Comparison of ENCODE assay signal across 17 cellular contexts in the genomic region with DNA sequence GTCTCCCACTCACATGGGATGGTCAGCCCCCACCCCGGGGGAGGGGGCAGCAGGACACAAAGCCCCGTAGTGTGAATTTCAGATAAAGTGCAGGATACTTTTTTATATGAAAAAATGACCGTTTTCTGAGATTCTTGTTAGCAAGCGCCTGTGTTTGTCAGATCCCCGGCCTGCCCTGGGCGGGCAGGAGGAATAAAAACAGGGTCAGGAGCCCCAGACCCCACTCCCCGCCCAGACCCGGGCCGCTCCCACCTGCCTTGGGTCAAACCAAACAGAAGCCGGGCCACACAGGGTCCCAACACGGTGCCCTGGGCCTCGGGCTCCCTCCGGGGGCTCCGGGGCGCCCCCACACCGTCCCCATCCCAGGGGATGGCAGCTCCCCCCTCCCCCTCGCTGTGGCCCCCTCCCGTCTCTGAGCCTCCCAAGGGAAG. TPM values are rescaled to one million over a fixed set of nuclear protein-coding genes. Genes with fewer than 3 reads are reported as not detected.
DNase-seq lines count a peak whose midpoint lies in the region; ATAC-seq and TF ChIP-seq lines count a peak whose summit lies in the region.
"Had no signal": no experiment of that assay in that cellular context is flagged by ENCODE, and none has a peak within 500 bp of the region (broad histone marks: within the 10 kb centered on the region; RNA-seq: fewer than 3 reads in every experiment).

No MANE protein-coding gene starts in this region.

- WGBS in hepatocyte (ENCODE audit: low lambda C conversion rate, missing lambda C conversion rate) = 47% methylated on average over 6 of the region's 18 CpGs

- no peak overlapping the region for H3K4me3 Mint-ChIP-seq in natural killer cell treated with Interleukin-12 subunit alpha and Interleukin-12 subunit beta and Interleukin-15 and Interleukin-18, amount 100 ng/mL, for 72 hours
- no peak overlapping the region for H3K4me3 Mint-ChIP-seq in activated naive CD4-positive, alpha-beta T cell treated with anti-CD3 and anti-CD28 coated beads for 36 hours
- H3K4me3 Mint-ChIP-seq: activated CD4-positive, alpha-beta memory T cell treated with anti-CD3 and anti-CD28 coated beads, Interleukin-2, amount 10 ng/mL, durations not matched to agents 7 days and 5 days; CD4-positive, alpha-beta memory T cell; stimulated activated effector memory CD8-positive, alpha-beta T cell treated with anti-CD3 and anti-CD28 coated beads, Interleukin-12 subunit alpha, Interleukin-12 subunit beta, amount 100 ng/mL, for 72 hours had no signal

- ATAC-seq in Panc1 = no peak
- no peak for ATAC-seq in natural killer cell treated with Interleukin-12 subunit alpha and Interleukin-12 subunit beta and Interleukin-15 and Interleukin-18, amount 100 ng/mL, for 72 hours
- ATAC-seq in HG02588 (IDR thresholded peaks at IDR 0.05; ENCODE audit: unreplicated experiment) = no peak

- H3K4me3 ChIP-seq in Panc1 (ENCODE audit: low read depth in 2 of 2, low read length in 2 of 2) (peak overlapping the region in 1 of 2 experiments; percentile 23; a peak in 1 of 4 replicates), hepatocyte (no peak overlapping the region), skin epidermis (peak overlapping the region in 2 of 7 experiments; percentile 5 to 25)

- H4K20me1 ChIP-seq in hepatocyte (ENCODE audit: insufficient read depth, poor library complexity, severe bottlenecking) = no peaks in the 10 kb centered on the region

- H3K79me2 ChIP-seq in hepatocyte = no peaks in the 10 kb centered on the region

- H3K4me1 Mint-ChIP-seq in natural killer cell treated with Interleukin-12 subunit alpha and Interleukin-12 subunit beta and Interleukin-15 and Interleukin-18, amount 100 ng/mL, for 72 hours (ENCODE audit: low read depth in 2 of 2) = peaks cover 0 to 6% of the 10 kb centered on the region in 2 donors
- peaks cover 3% of the 10 kb centered on the region for H3K4me1 Mint-ChIP-seq in activated naive CD4-positive, alpha-beta T cell treated with anti-CD3 and anti-CD28 coated beads for 36 hours (ENCODE audit: low read depth)
- H3K4me1 Mint-ChIP-seq: stimulated activated effector memory CD8-positive, alpha-beta T cell treated with anti-CD3 and anti-CD28 coated beads, Interleukin-12 subunit alpha, Interleukin-12 subunit beta, amount 100 ng/mL, for 72 hours had no signal

- DNase-seq in D341Med (ENCODE audit: low spot score) = peak; percentile 40
- DNase-seq in Panc1 (ENCODE audit: low read depth, low spot score) = no peak
- no peak for DNase-seq in hepatocyte (ENCODE audit: low spot score)
- DNase-seq in natural killer cell treated with Interleukin-12 subunit alpha and Interleukin-12 subunit beta and Interleukin-15 and Interleukin-18, amount 100 ng/mL, for 72 hours (ENCODE audit: low spot score) = no peak
- DNase-seq in activated naive CD4-positive, alpha-beta T cell treated with anti-CD3 and anti-CD28 coated beads for 36 hours = no peak
- DNase-seq in KG1 (lab: John Stamatoyannopoulos, UW) = no peak
- DNase-seq: activated CD4-positive, alpha-beta memory T cell treated with anti-CD3 and anti-CD28 coated beads, Interleukin-2, amount 10 ng/mL, durations not matched to agents 7 days and 5 days; activated naive CD4-positive, alpha-beta T cell treated with anti-CD3 and anti-CD28 coated beads, Interleukin-2, amount 50 U/mL, for 16 hours; CD4-positive, alpha-beta memory T cell; central memory CD4-positive, alpha-beta T cell; GDM1; stimulated activated CD4-positive, alpha-beta T cell treated with anti-CD3 and anti-CD28 coated beads, Interleukin-2, amount 100 ng/mL, for 48 hours; T-helper 9 cell had no signal

- H3K4me1 ChIP-seq in Panc1 (ENCODE audit: control insufficient read depth, insufficient read depth, low read length) (no peaks in the 10 kb centered on the region; the same call in 1 of the 2 replicates), hepatocyte (ENCODE audit: insufficient read depth) (peaks cover 56% of the 10 kb centered on the region)

- intact Hi-C loops in Panc1 (cut with micrococcal nuclease; ENCODE audit: unreplicated experiment) = no loop called here
- intact Hi-C loops in activated naive CD4-positive, alpha-beta T cell treated with anti-CD3 and anti-CD28 coated beads for 36 hours (cut with micrococcal nuclease) = no loop called here

- H3K36me3 ChIP-seq in Panc1 (ENCODE audit: control insufficient read depth, insufficient read depth, low read length) (no peaks in the 10 kb centered on the region), hepatocyte (replicated peaks; ENCODE audit: insufficient read depth, low read depth) (no peaks in the 10 kb centered on the region)
- H3K36me3 ChIP-seq: prostate gland had no signal

- H3K36me3 Mint-ChIP-seq in natural killer cell treated with Interleukin-12 subunit alpha and Interleukin-12 subunit beta and Interleukin-15 and Interleukin-18, amount 100 ng/mL, for 72 hours = no peaks in the 10 kb centered on the region
- H3K36me3 Mint-ChIP-seq in activated naive CD4-positive, alpha-beta T cell treated with anti-CD3 and anti-CD28 coated beads for 36 hours (ENCODE audit: low read depth) = no peaks in the 10 kb centered on the region
- H3K36me3 Mint-ChIP-seq: CD4-positive, alpha-beta memory T cell; stimulated activated effector memory CD8-positive, alpha-beta T cell treated with anti-CD3 and anti-CD28 coated beads, Interleukin-12 subunit alpha, Interleukin-12 subunit beta, amount 100 ng/mL, for 72 hours had no signal

- no TSS peak for BruUV-seq in Panc1 (replicated peaks; lab: Mats Ljungman, UMichigan)

- H3K9me2 ChIP-seq in hepatocyte (replicated peaks; ENCODE audit: insufficient read depth) = no peaks in the 10 kb centered on the region

- H2AFZ ChIP-seq in hepatocyte = no peak overlapping the region

- no peak overlapping the region for H3K27ac Mint-ChIP-seq in natural killer cell treated with Interleukin-12 subunit alpha and Interleukin-12 subunit beta and Interleukin-15 and Interleukin-18, amount 100 ng/mL, for 72 hours
- H3K27ac Mint-ChIP-seq in activated naive CD4-positive, alpha-beta T cell treated with anti-CD3 and anti-CD28 coated beads for 36 hours = no peak overlapping the region
- H3K27ac Mint-ChIP-seq: activated CD4-positive, alpha-beta memory T cell treated with anti-CD3 and anti-CD28 coated beads, Interleukin-2, amount 10 ng/mL, durations not matched to agents 7 days and 5 days; CD4-positive, alpha-beta memory T cell; stimulated activated effector memory CD8-positive, alpha-beta T cell treated with anti-CD3 and anti-CD28 coated beads, Interleukin-12 subunit alpha, Interleukin-12 subunit beta, amount 100 ng/mL, for 72 hours had no signal

- H3K27ac ChIP-seq in Panc1 (ENCODE audit: low read length) (peak overlapping the region; percentile 66), hepatocyte (no peak overlapping the region), skin epidermis (peak overlapping the region in 16 of 21 experiments; percentile 6 to 86 (median 52))
- H3K27ac ChIP-seq: prostate gland had no signal

- H3K4me2 ChIP-seq in hepatocyte = peak overlapping the region; percentile 87

- no peaks in the 10 kb centered on the region for H3K9me3 Mint-ChIP-seq in natural killer cell treated with Interleukin-12 subunit alpha and Interleukin-12 subunit beta and Interleukin-15 and Interleukin-18, amount 100 ng/mL, for 72 hours
- H3K9me3 Mint-ChIP-seq in activated naive CD4-positive, alpha-beta T cell treated with anti-CD3 and anti-CD28 coated beads for 36 hours = no peaks in the 10 kb centered on the region
- H3K9me3 Mint-ChIP-seq: activated CD4-positive, alpha-beta memory T cell treated with anti-CD3 and anti-CD28 coated beads, Interleukin-2, amount 10 ng/mL, durations not matched to agents 7 days and 5 days; CD4-positive, alpha-beta memory T cell; stimulated activated effector memory CD8-positive, alpha-beta T cell treated with anti-CD3 and anti-CD28 coated beads, Interleukin-12 subunit alpha, Interleukin-12 subunit beta, amount 100 ng/mL, for 72 hours had no signal

- CTCF ChIA-PET in Panc1 (lab: Charles Lee) = interaction anchor here (0.5 kb wide), 1 partner anchor 107 kb away, joined by 4 read pairs; a partner anchor contains a TSS
- CTCF ChIA-PET in activated naive CD4-positive, alpha-beta T cell treated with anti-CD3 and anti-CD28 coated beads for 36 hours (lab: Charles Lee) = no interaction called here

- H3K27me3 ChIP-seq in Panc1 (ENCODE audit: control insufficient read depth, insufficient read depth, low read length) = no peaks in the 10 kb centered on the region
- H3K27me3 ChIP-seq in hepatocyte = no peaks in the 10 kb centered on the region

- in situ Hi-C loops in Panc1 (cut with HindIII; ENCODE audit: low pct_unique_long_range_greater_than_20kb, low sequenced_read_pairs) = no loop called here

- no peak for TF ChIP-seq CTCF in Panc1 (IDR thresholded peaks at IDR 0.05)
- no peak for TF ChIP-seq CTCF in hepatocyte (IDR thresholded peaks at IDR 0.05; ENCODE audit: poor library complexity)

- H3K27me3 Mint-ChIP-seq in natural killer cell treated with Interleukin-12 subunit alpha and Interleukin-12 subunit beta and Interleukin-15 and Interleukin-18, amount 100 ng/mL, for 72 hours = no peaks in the 10 kb centered on the region
- peaks cover 3% of the 10 kb centered on the region for H3K27me3 Mint-ChIP-seq in activated naive CD4-positive, alpha-beta T cell treated with anti-CD3 and anti-CD28 coated beads for 36 hours (ENCODE audit: low read depth)
- H3K27me3 Mint-ChIP-seq: activated CD4-positive, alpha-beta memory T cell treated with anti-CD3 and anti-CD28 coated beads, Interleukin-2, amount 10 ng/mL, durations not matched to agents 7 days and 5 days had no signal

- no peaks in the 10 kb centered on the region for H3K9me3 ChIP-seq in Panc1 (ENCODE audit: control insufficient read depth, insufficient read depth, low read depth, low read length)
- no peaks in the 10 kb centered on the region for H3K9me3 ChIP-seq in hepatocyte (ENCODE audit: low read depth)
- H3K9me3 ChIP-seq: prostate gland had no signal

- POLR2A ChIA-PET in Panc1 (lab: Charles Lee) = interaction anchor here (0.6 to 1.0 kb wide), 2 partner anchors 9 to 69 kb away, joined by 4 to 9 read pairs; no protein-coding TSS in a partner anchor

RNA-seq across cellular contexts. Expression of a gene that starts 13.5 kb away (rescaled TPM):
- total RNA-seq in Panc1 (2021; ENCODE audit: unreplicated experiment) = 16.9 TPM
- polyA plus RNA-seq in Panc1 (2012; ENCODE audit: insufficient read length) = 20.6 TPM
- 5.3 and 8.2 TPM in 2 replicates for total RNA-seq in hepatocyte
- 13.1 and 18.7 TPM in 2 replicates for polyA plus RNA-seq in hepatocyte
- 1 to 10 TPM in 1 of 2 donors, under 1 TPM in 1; 0.88 to 2.6 TPM for total RNA-seq in natural killer cell treated with Interleukin-12 subunit alpha and Interleukin-12 subunit beta and Interleukin-15 and Interleukin-18, amount 100 ng/mL, for 72 hours
- total RNA-seq in activated naive CD4-positive, alpha-beta T cell treated with anti-CD3 and anti-CD28 coated beads for 36 hours = 1 to 10 TPM; 1.8 to 2.2 TPM
- polyA plus RNA-seq: CD4-positive, alpha-beta memory T cell had no signal

RNA-seq across cellular contexts. Expression of a gene that starts 38.1 kb away (rescaled TPM):
- total RNA-seq in Panc1 (2021; ENCODE audit: unreplicated experiment) (37.1 TPM), hepatocyte (13.7 and 14.4 TPM in 2 replicates)
- polyA plus RNA-seq in Panc1 (2012; ENCODE audit: insufficient read length) = 33.1 TPM
- polyA plus RNA-seq in hepatocyte = 8.0 and 10.1 TPM in 2 replicates
- total RNA-seq in natural killer cell treated with Interleukin-12 subunit alpha and Interleukin-12 subunit beta and Interleukin-15 and Interleukin-18, amount 100 ng/mL, for 72 hours = 10 to 100 TPM; 31.1 to 38.4 TPM
- 1 to 10 TPM in 1 of 2 experiments, under 1 TPM in 1; 0.93 to 1.1 TPM for total RNA-seq in activated naive CD4-positive, alpha-beta T cell treated with anti-CD3 and anti-CD28 coated beads for 36 hours
